Comparison of ENCODE assay signal across 6 cellular contexts in the genomic region with DNA sequence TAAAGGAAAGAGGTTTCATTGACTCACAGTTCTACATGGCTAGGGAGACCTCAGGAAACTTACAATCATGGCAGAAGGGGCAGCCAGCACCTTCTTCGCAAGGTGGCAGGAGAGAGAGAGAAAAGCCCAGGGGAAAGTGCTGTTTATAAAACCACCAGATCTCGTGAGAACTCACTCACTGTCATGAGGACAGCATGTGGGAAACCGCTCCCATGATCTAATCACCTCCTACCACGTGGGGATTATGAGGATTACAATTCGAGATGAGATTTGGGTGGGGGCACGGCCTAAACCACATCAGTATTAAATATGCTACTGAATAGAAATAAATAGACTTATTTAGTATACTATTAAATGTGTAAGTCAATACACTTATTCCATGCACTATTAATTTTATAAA.
"Had no signal": no experiment of that assay in that cellular context is flagged by ENCODE, and none has a peak within 500 bp of the region (broad histone marks: within the 10 kb centered on the region; RNA-seq: fewer than 3 reads in every experiment).

No MANE protein-coding gene starts in this region.

- H2AFZ ChIP-seq: GM23338 had no signal

- DNase-seq: H9, HCEC 1CT had no signal

- FAIRE-seq: H1, H54, HTR-8/SVneo had no signal

- H3K4me2 ChIP-seq: GM23338 had no signal

- H3K4me3 ChIP-seq: GM23338 had no signal
